1 cellular context compared by ENCODE assay signal in the genomic region with DNA sequence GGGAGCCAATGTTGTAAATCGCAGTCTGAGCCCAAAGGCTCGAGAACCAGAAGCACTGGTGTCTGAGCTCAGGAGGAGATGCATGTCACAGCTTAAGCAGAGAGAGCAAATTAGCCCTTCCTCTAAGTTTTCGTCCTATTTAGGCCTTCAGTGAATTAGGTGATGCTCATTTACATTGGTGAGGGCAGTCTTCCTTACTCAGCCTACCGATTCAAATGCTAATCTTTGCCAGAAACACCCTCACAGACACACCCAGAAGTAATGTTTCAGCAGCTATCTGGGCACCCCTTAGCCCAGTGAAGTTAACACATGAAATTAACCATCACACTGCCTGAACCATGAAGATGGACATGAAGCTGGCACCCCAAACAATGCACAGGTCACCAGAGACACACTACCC.
TF ChIP-seq lines count a peak whose summit lies in the region.

No MANE protein-coding gene starts in this region.

TF ChIP-seq in GM12878, 131 proteins besides CTCF, POLR2A, EP300 and RAD21 (continued from another document):
- TF ChIP-seq, protein P1, sequence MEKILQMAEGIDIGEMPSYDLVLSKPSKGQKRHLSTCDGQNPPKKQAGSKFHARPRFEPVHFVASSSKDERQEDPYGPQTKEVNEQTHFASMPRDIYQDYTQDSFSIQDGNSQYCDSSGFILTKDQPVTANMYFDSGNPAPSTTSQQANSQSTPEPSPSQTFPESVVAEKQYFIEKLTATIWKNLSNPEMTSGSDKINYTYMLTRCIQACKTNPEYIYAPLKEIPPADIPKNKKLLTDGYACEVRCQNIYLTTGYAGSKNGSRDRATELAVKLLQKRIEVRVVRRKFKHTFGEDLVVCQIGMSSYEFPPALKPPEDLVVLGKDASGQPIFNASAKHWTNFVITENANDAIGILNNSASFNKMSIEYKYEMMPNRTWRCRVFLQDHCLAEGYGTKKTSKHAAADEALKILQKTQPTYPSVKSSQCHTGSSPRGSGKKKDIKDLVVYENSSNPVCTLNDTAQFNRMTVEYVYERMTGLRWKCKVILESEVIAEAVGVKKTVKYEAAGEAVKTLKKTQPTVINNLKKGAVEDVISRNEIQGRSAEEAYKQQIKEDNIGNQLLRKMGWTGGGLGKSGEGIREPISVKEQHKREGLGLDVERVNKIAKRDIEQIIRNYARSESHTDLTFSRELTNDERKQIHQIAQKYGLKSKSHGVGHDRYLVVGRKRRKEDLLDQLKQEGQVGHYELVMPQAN (conservative IDR thresholded peaks at IDR 0.05), result no peak
- TF ChIP-seq ZNF384 (IDR thresholded peaks at IDR 0.05; ENCODE audit: borderline replicate concordance, low read depth, low read length) (no peak), TCF12 (IDR thresholded peaks at IDR 0.05; ENCODE audit: low read depth, low read length) (no peak), ZZZ3 (IDR thresholded peaks at IDR 0.05; ENCODE audit: control insufficient read depth, insufficient read length, low read depth) (no peak)
- TF ChIP-seq, protein P2, sequence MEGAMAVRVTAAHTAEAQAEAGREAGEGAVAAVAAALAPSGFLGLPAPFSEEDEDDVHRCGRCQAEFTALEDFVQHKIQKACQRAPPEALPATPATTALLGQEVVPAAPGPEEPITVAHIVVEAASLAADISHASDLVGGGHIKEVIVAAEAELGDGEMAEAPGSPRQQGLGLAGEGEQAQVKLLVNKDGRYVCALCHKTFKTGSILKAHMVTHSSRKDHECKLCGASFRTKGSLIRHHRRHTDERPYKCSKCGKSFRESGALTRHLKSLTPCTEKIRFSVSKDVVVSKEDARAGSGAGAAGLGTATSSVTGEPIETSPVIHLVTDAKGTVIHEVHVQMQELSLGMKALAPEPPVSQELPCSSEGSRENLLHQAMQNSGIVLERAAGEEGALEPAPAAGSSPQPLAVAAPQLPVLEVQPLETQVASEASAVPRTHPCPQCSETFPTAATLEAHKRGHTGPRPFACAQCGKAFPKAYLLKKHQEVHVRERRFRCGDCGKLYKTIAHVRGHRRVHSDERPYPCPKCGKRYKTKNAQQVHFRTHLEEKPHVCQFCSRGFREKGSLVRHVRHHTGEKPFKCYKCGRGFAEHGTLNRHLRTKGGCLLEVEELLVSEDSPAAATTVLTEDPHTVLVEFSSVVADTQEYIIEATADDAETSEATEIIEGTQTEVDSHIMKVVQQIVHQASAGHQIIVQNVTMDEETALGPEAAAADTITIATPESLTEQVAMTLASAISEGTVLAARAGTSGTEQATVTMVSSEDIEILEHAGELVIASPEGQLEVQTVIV (IDR thresholded peaks at IDR 0.05; ENCODE audit: borderline replicate concordance, partially characterized antibody), result no peak
